Comparison of ENCODE assay signal across 33 cellular contexts in genomic region chr22:27533105-27533504, GRCh38.
"Had no signal": no experiment of that assay in that cellular context is flagged by ENCODE, and none has a peak within 500 bp of the region (broad histone marks: within the 10 kb centered on the region; RNA-seq: fewer than 3 reads in every experiment).

No MANE protein-coding gene starts in this region.

- H3K36me3 ChIP-seq: adrenal gland, brain microvascular endothelial cell, colonic mucosa, esophagus squamous epithelium, gastroesophageal sphincter, heart right ventricle had no signal

- H3K9me3 Mint-ChIP-seq: activated B cell treated with CpG ODN at 0.5 μM for 24 hours; activated CD4-positive, alpha-beta T cell treated with anti-CD3 and anti-CD28 coated beads, Interleukin-2, amount 10 ng/mL, durations not matched to agents 24 days and 14 days; activated naive CD8-positive, alpha-beta T cell treated with anti-CD3 and anti-CD28 coated beads, Interleukin-2, amount 50 U/mL, for 24 hours; activated T-helper 1 cell treated with anti-CD3 and anti-CD28 coated beads, Interleukin-12 subunit alpha, Interleukin-12 subunit beta, Interleukin-2, Interleukin-4 antibody, amounts not matched to agents 30 ng/mL and 10 ng/mL and 1 ng/mL, durations not matched to agents 14 hours and 24 hours and 36 hours; activated T-helper 2 cell treated with anti-CD3 and anti-CD28 coated beads, Interferon-gamma antibody, Interleukin-2, Interleukin-4, amounts not matched to agents 10 μg/mL and 5 μg/mL and 100 μg/mL, durations not matched to agents 14 hours and 24 hours and 36 hours had no signal

- H3K27ac Mint-ChIP-seq: activated B cell treated with CpG ODN at 0.5 μM for 24 hours; activated CD4-positive, alpha-beta memory T cell treated with anti-CD3 and anti-CD28 coated beads for 36 hours; activated CD4-positive, alpha-beta T cell treated with anti-CD3 and anti-CD28 coated beads for 36 hours; activated CD4-positive, alpha-beta T cell treated with anti-CD3 and anti-CD28 coated beads, Interleukin-2, amount 10 ng/mL, durations not matched to agents 24 days and 14 days; activated CD8-positive, alpha-beta memory T cell treated with anti-CD3 and anti-CD28 coated beads, Interleukin-2, amount 10 ng/mL, durations not matched to agents 7 days and 5 days; activated CD8-positive, alpha-beta T cell treated with anti-CD3 and anti-CD28 coated beads, Interleukin-2, amount 10 ng/mL, durations not matched to agents 7 days and 5 days; activated naive CD4-positive, alpha-beta T cell treated with anti-CD3 and anti-CD28 coated beads for 36 hours; activated naive CD4-positive, alpha-beta T cell treated with anti-CD3 and anti-CD28 coated beads, Interleukin-2, amount 50 U/mL, for 24 hours; activated naive CD8-positive, alpha-beta T cell treated with anti-CD3 and anti-CD28 coated beads for 36 hours; activated naive CD8-positive, alpha-beta T cell treated with anti-CD3 and anti-CD28 coated beads, Interleukin-2, amount 50 U/mL, for 24 hours; activated T-helper 1 cell treated with anti-CD3 and anti-CD28 coated beads, Interleukin-12 subunit alpha, Interleukin-12 subunit beta, Interleukin-2, Interleukin-4 antibody, amounts not matched to agents 30 ng/mL and 10 ng/mL and 1 ng/mL, durations not matched to agents 14 hours and 24 hours and 36 hours; activated T-helper 2 cell treated with anti-CD3 and anti-CD28 coated beads, Interferon-gamma antibody, Interleukin-2, Interleukin-4, amounts not matched to agents 10 μg/mL and 5 μg/mL and 100 μg/mL, durations not matched to agents 14 hours and 24 hours and 36 hours had no signal

- FAIRE-seq: bronchial epithelial cell, endometrium, endothelial cell of umbilical vein had no signal

- H3K4me3 Mint-ChIP-seq: activated B cell treated with CpG ODN at 0.5 μM for 24 hours; activated CD4-positive, alpha-beta memory T cell treated with anti-CD3 and anti-CD28 coated beads for 36 hours; activated CD4-positive, alpha-beta T cell treated with anti-CD3 and anti-CD28 coated beads for 36 hours; activated CD4-positive, alpha-beta T cell treated with anti-CD3 and anti-CD28 coated beads, Interleukin-2, amount 10 ng/mL, durations not matched to agents 24 days and 14 days; activated CD8-positive, alpha-beta memory T cell treated with anti-CD3 and anti-CD28 coated beads, Interleukin-2, amount 10 ng/mL, durations not matched to agents 7 days and 5 days; activated CD8-positive, alpha-beta T cell treated with anti-CD3 and anti-CD28 coated beads, Interleukin-2, amount 10 ng/mL, durations not matched to agents 7 days and 5 days; activated naive CD4-positive, alpha-beta T cell treated with anti-CD3 and anti-CD28 coated beads for 36 hours; activated naive CD4-positive, alpha-beta T cell treated with anti-CD3 and anti-CD28 coated beads, Interleukin-2, amount 50 U/mL, for 24 hours; activated naive CD8-positive, alpha-beta T cell treated with anti-CD3 and anti-CD28 coated beads for 36 hours; activated naive CD8-positive, alpha-beta T cell treated with anti-CD3 and anti-CD28 coated beads, Interleukin-2, amount 50 U/mL, for 24 hours; activated T-helper 1 cell treated with anti-CD3 and anti-CD28 coated beads, Interleukin-12 subunit alpha, Interleukin-12 subunit beta, Interleukin-2, Interleukin-4 antibody, amounts not matched to agents 30 ng/mL and 10 ng/mL and 1 ng/mL, durations not matched to agents 14 hours and 24 hours and 36 hours had no signal

- H3K36me3 Mint-ChIP-seq: activated CD4-positive, alpha-beta memory T cell treated with anti-CD3 and anti-CD28 coated beads for 36 hours; activated CD8-positive, alpha-beta memory T cell treated with anti-CD3 and anti-CD28 coated beads, Interleukin-2, amount 10 ng/mL, durations not matched to agents 7 days and 5 days; activated naive CD4-positive, alpha-beta T cell treated with anti-CD3 and anti-CD28 coated beads, Interleukin-2, amount 50 U/mL, for 24 hours; activated naive CD8-positive, alpha-beta T cell treated with anti-CD3 and anti-CD28 coated beads for 36 hours had no signal

- H3K27me3 ChIP-seq: adrenal gland, brain microvascular endothelial cell, colonic mucosa, gastroesophageal sphincter had no signal

- H3K9me3 ChIP-seq: adrenal gland, colonic mucosa, esophagus squamous epithelium had no signal

- H3K27ac ChIP-seq: adrenal gland, colonic mucosa, epithelial cell of prostate, esophagus squamous epithelium, gastroesophageal sphincter, VCaP had no signal

- H3K4me1 Mint-ChIP-seq: activated B cell treated with CpG ODN at 0.5 μM for 24 hours; activated CD4-positive, alpha-beta T cell treated with anti-CD3 and anti-CD28 coated beads for 36 hours; activated CD4-positive, alpha-beta T cell treated with anti-CD3 and anti-CD28 coated beads, Interleukin-2, amount 10 ng/mL, durations not matched to agents 24 days and 14 days; activated CD8-positive, alpha-beta memory T cell treated with anti-CD3 and anti-CD28 coated beads, Interleukin-2, amount 10 ng/mL, durations not matched to agents 7 days and 5 days; activated naive CD4-positive, alpha-beta T cell treated with anti-CD3 and anti-CD28 coated beads, Interleukin-2, amount 50 U/mL, for 24 hours; activated naive CD8-positive, alpha-beta T cell treated with anti-CD3 and anti-CD28 coated beads for 36 hours; activated naive CD8-positive, alpha-beta T cell treated with anti-CD3 and anti-CD28 coated beads, Interleukin-2, amount 50 U/mL, for 24 hours had no signal

- ATAC-seq: activated CD4-positive, alpha-beta T cell treated with anti-CD3 and anti-CD28 coated beads for 36 hours; activated CD4-positive, CD25-positive, alpha-beta regulatory T cell treated with anti-CD3 and anti-CD28 coated beads, Interleukin-2, amount 50 U/mL, for 24 hours; activated CD8-positive, alpha-beta memory T cell treated with anti-CD3 and anti-CD28 coated beads, Interleukin-2, amount 10 ng/mL, durations not matched to agents 7 days and 5 days; activated CD8-positive, alpha-beta T cell treated with anti-CD3 and anti-CD28 coated beads, Interleukin-2, amount 10 ng/mL, durations not matched to agents 7 days and 5 days; activated naive CD8-positive, alpha-beta T cell treated with anti-CD3 and anti-CD28 coated beads, Interleukin-2, amount 50 U/mL, for 24 hours; gastroesophageal sphincter; heart right ventricle had no signal

- DNase-seq: activated B cell treated with CpG ODN at 0.5 μM for 24 hours; activated CD4-positive, alpha-beta memory T cell treated with anti-CD3 and anti-CD28 coated beads for 36 hours; activated CD4-positive, alpha-beta T cell treated with anti-CD3 and anti-CD28 coated beads for 36 hours; activated CD4-positive, alpha-beta T cell treated with anti-CD3 and anti-CD28 coated beads, Interleukin-2, amount 10 ng/mL, durations not matched to agents 24 days and 14 days; activated CD8-positive, alpha-beta memory T cell treated with anti-CD3 and anti-CD28 coated beads, Interleukin-2, amount 10 ng/mL, durations not matched to agents 7 days and 5 days; activated CD8-positive, alpha-beta memory T cell treated with anti-CD3 and anti-CD28 coated beads, Interleukin-2, amount 50 U/mL, for 4 hours; activated CD8-positive, alpha-beta T cell treated with anti-CD3 and anti-CD28 coated beads, Interleukin-2, amount 10 ng/mL, durations not matched to agents 7 days and 5 days; activated effector memory CD4-positive, alpha-beta T cell treated with anti-CD3 and anti-CD28 coated beads, Interleukin-2, amount 50 U/mL, for 16 hours; activated naive CD4-positive, alpha-beta T cell treated with anti-CD3 and anti-CD28 coated beads for 36 hours; activated naive CD8-positive, alpha-beta T cell treated with anti-CD3 and anti-CD28 coated beads for 36 hours; activated naive CD8-positive, alpha-beta T cell treated with anti-CD3 and anti-CD28 coated beads, Interleukin-2, amount 50 U/mL, for 24 hours; activated T-cell treated with anti-CD3 and anti-CD28 coated beads, Interleukin-2, amount 50 U/mL, for 1 hour; activated T-cell treated with anti-CD3 and anti-CD28 coated beads, Interleukin-2, amount 50 U/mL, for 48 hours; adrenal gland; amygdala; aorta; brain microvascular endothelial cell; colonic mucosa; effector CD8-positive, alpha-beta T cell; esophagus squamous epithelium; foreskin melanocyte; heart right ventricle; T-helper 2 cell had no signal

- H3K4me3 ChIP-seq: adrenal gland, colonic mucosa, esophagus squamous epithelium, gastroesophageal sphincter, heart right ventricle had no signal

- H3K27me3 Mint-ChIP-seq: activated CD4-positive, alpha-beta memory T cell treated with anti-CD3 and anti-CD28 coated beads for 36 hours; activated CD4-positive, alpha-beta T cell treated with anti-CD3 and anti-CD28 coated beads for 36 hours; activated CD4-positive, alpha-beta T cell treated with anti-CD3 and anti-CD28 coated beads, Interleukin-2, amount 10 ng/mL, durations not matched to agents 24 days and 14 days; activated CD8-positive, alpha-beta memory T cell treated with anti-CD3 and anti-CD28 coated beads, Interleukin-2, amount 10 ng/mL, durations not matched to agents 7 days and 5 days; activated naive CD8-positive, alpha-beta T cell treated with anti-CD3 and anti-CD28 coated beads, Interleukin-2, amount 50 U/mL, for 24 hours had no signal

- H3K4me1 ChIP-seq: adrenal gland, colonic mucosa, gastroesophageal sphincter had no signal
